In the genomic region with DNA sequence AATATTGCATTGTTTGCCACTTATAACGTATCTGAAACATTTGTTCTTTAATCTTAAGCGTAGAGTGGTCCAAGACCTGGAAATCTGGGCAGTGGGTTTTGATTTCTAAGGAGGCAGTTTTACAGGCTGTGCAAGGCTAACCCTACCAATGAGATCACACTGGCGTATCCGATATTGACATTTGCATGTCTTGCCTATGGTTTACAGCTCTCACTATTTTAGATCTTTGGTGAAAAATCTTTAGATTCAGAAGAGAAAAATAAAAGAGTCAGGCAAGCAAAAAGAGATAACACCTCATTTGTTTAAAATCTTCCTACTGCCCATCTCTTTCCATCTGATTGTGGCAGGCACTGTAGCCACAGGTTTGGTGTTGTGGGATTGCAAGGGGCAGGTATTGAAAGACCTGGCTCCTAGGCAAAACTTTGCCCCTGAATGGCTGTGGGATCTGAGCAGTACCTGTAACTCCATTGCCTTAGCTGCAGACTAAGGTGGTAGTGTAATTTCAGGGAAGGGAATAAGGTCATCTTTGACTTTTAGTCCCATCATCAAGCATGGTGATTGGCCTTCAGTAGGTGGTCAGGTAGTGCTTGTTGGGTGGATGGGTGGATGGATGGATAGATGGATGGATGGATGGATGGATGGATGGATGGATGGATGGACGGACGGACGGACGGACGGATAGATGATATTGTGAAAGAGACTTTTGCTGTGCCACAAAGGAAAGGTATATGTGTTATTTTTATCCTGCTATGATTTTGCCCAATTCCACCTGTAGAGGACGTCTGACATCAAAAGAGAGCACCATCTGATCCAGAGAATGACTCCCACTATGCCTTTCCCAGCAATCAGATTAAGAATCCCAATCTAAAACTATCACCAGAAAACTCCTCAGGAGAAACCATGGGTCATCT, we compare ENCODE assay signal across 10 cellular contexts. TPM values are rescaled to one million over a fixed set of nuclear protein-coding genes. Genes with fewer than 3 reads are reported as not detected.
A peak's percentile ranks its signal among the peaks of the same experiment; 100 is the strongest.
DNase-seq lines count a peak whose midpoint lies in the region; ATAC-seq and TF ChIP-seq lines count a peak whose summit lies in the region.
"Had no signal": no experiment of that assay in that cellular context is flagged by ENCODE, and none has a peak within 500 bp of the region (broad histone marks: within the 10 kb centered on the region; RNA-seq: fewer than 3 reads in every experiment).

No MANE protein-coding gene starts in this region.

- in situ Hi-C loops in IMR-90 (cut with MboI; ENCODE audit: low sequenced_read_pairs), result loop anchor here (5.0 to 10.0 kb wide), 2 partner anchors 162 to 236 kb away; a partner anchor contains a TSS

- H3K27ac Mint-ChIP-seq in central memory CD8-positive, alpha-beta T cell (ENCODE audit: low read depth), result peak overlapping the region; percentile 99
- H3K27ac Mint-ChIP-seq in naive thymus-derived CD8-positive, alpha-beta T cell, result peak overlapping the region; percentile 93 to 99 (median 99)

- no peaks in the 10 kb centered on the region for H3K79me2 ChIP-seq in SK-N-SH (ENCODE audit: insufficient read depth)

- H3K36me3 ChIP-seq in BLaER1 (peaks cover 63% of the 10 kb centered on the region), IMR-90 (ENCODE audit: control insufficient read depth, insufficient read depth, low read length) (peaks cover 4% of the 10 kb centered on the region; the same call in 1 of the 2 replicates), SK-N-SH (replicated peaks in 1 of 2; ENCODE audit: control insufficient read depth in 1 of 2, insufficient read depth in 2 of 2, low read length in 1 of 2) (no peaks in the 10 kb centered on the region)

- no peak overlapping the region for H2BK15ac ChIP-seq in IMR-90 (ENCODE audit: low read depth, low read length)

- no peak for TF ChIP-seq POLR2A in IMR-90 (IDR thresholded peaks at IDR 0.05; ENCODE audit: low read depth, low read length)

- H3K9me3 ChIP-seq in BLaER1 (no peaks in the 10 kb centered on the region), IMR-90 (ENCODE audit: control insufficient read depth, insufficient read depth, low read length) (no peaks in the 10 kb centered on the region), SK-N-SH (no peaks in the 10 kb centered on the region)

- no peak overlapping the region for H3K4ac ChIP-seq in IMR-90 (ENCODE audit: low read depth, low read length)

- no peak overlapping the region for H2BK120ac ChIP-seq in IMR-90 (ENCODE audit: low read depth, low read length)

- no peaks in the 10 kb centered on the region for H3K9me2 ChIP-seq in SK-N-SH

- no peak for TF ChIP-seq RAD21 in IMR-90 (IDR thresholded peaks at IDR 0.05; ENCODE audit: low read length)
- TF ChIP-seq RAD21 in SK-N-SH (IDR thresholded peaks at IDR 0.05; ENCODE audit: low read length), result no peak

- H4K8ac ChIP-seq in IMR-90 (ENCODE audit: low read depth in 2 of 2, low read length in 2 of 2), result no peak overlapping the region

- no peak for DNase-seq in IMR-90
- peak in 1 of 2 donors; percentile 39 for DNase-seq in central memory CD8-positive, alpha-beta T cell (ENCODE audit: low spot score in 2 of 2)
- peak in 5 of 10 donors; percentile 26 to 58 (median 40) for DNase-seq in naive thymus-derived CD8-positive, alpha-beta T cell
- DNase-seq in SK-N-SH, result no peak
- DNase-seq in NCI-H146 treated with DMSO at 0.1 percent for 48 hours (lab: John Stamatoyannopoulos, UW; ENCODE audit: unreplicated experiment), result no peak
- DNase-seq: NCI-H1048, occipital lobe had no signal

- H3K4me3 Mint-ChIP-seq in central memory CD8-positive, alpha-beta T cell, result peak overlapping the region; percentile 86
- peak overlapping the region; percentile 92 to 99 (median 96) for H3K4me3 Mint-ChIP-seq in naive thymus-derived CD8-positive, alpha-beta T cell

- H2AFZ ChIP-seq in IMR-90 (replicated peaks; ENCODE audit: low read length, poor library complexity), result no peak overlapping the region
- H2AFZ ChIP-seq in SK-N-SH (ENCODE audit: low read depth), result no peak overlapping the region

- H4K91ac ChIP-seq in IMR-90 (ENCODE audit: insufficient read depth, low read depth, low read length), result no peak overlapping the region

- peaks cover 74% of the 10 kb centered on the region for H3K4me1 ChIP-seq in BLaER1
- H3K4me1 ChIP-seq in IMR-90 (ENCODE audit: control insufficient read depth, insufficient read depth, low read length), result peaks cover 14% of the 10 kb centered on the region
- H3K4me1 ChIP-seq in SK-N-SH (ENCODE audit: control insufficient read depth in 1 of 2, insufficient read depth in 2 of 2, low read depth in 1 of 2, low read length in 1 of 2), result peaks cover 0 to 8% of the 10 kb centered on the region in 2 experiments; a peak in 1 of 4 replicates

- intact Hi-C loops in IMR-90 (cut with micrococcal nuclease), result loop anchor here (5.0 kb wide), 1 partner anchor 238 kb away; a partner anchor contains a TSS

- H3K4me2 ChIP-seq in BLaER1 (peak overlapping the region; percentile 89), IMR-90 (ENCODE audit: low read depth, low read length) (peak overlapping the region; percentile 94), SK-N-SH (no peak overlapping the region)

- peak overlapping the region; percentile 96 for H3K4me3 ChIP-seq in BLaER1
- peak overlapping the region; percentile 88 for H3K4me3 ChIP-seq in IMR-90 (ENCODE audit: insufficient read depth, low read depth, low read length)
- H3K4me3 ChIP-seq in SK-N-SH (ENCODE audit: low read depth in 2 of 2, low read length in 1 of 2), result no peak overlapping the region

- H3K14ac ChIP-seq in IMR-90 (replicated peaks; ENCODE audit: low read depth, low read length), result no peak overlapping the region

- H3K56ac ChIP-seq in IMR-90 (ENCODE audit: extremely low read depth, insufficient read depth, low read length), result no peak overlapping the region

- H3K9me1 ChIP-seq in IMR-90 (ENCODE audit: insufficient read depth, low read length), result 0 out of 2 replicates have a peak, but pooled peaks cover 5% of the 10 kb centered on the region

- POLR2A ChIA-PET in IMR-90 (lab: Charles Lee; ENCODE audit: unreplicated experiment) (no interaction called here), SK-N-SH (lab: Yijun Ruan, JAX) (no interaction called here)
- POLR2A ChIA-PET in naive thymus-derived CD8-positive, alpha-beta T cell (lab: Charles Lee), result interaction anchor here (0.7 to 2.9 kb wide), 16 partner anchors 8 to 165 kb away, joined by 3 to 77 read pairs (median 8); no protein-coding TSS in a partner anchor

- peaks cover 80% of the 10 kb centered on the region for H3K36me3 Mint-ChIP-seq in central memory CD8-positive, alpha-beta T cell (ENCODE audit: insufficient read depth)
- peaks cover 4 to 38% (median 32%) of the 10 kb centered on the region in 3 donors for H3K36me3 Mint-ChIP-seq in naive thymus-derived CD8-positive, alpha-beta T cell

- no peaks in the 10 kb centered on the region for H3K9me3 Mint-ChIP-seq in central memory CD8-positive, alpha-beta T cell
- H3K9me3 Mint-ChIP-seq in naive thymus-derived CD8-positive, alpha-beta T cell, result no peaks in the 10 kb centered on the region

- H4K5ac ChIP-seq in IMR-90 (ENCODE audit: low read depth, low read length), result no peak overlapping the region; the same call in 1 of the 2 replicates

- no peaks in the 10 kb centered on the region for H3K27me3 ChIP-seq in BLaER1
- H3K27me3 ChIP-seq in IMR-90 (ENCODE audit: control insufficient read depth, insufficient read depth, low read length), result no peaks in the 10 kb centered on the region
- H3K27me3 ChIP-seq in SK-N-SH (ENCODE audit: insufficient read depth), result no peaks in the 10 kb centered on the region; the same call in 1 of the 2 replicates

- no peak overlapping the region for H2BK20ac ChIP-seq in IMR-90 (ENCODE audit: low read depth, low read length)

- dilution Hi-C loops in IMR-90 (cut with HindIII; ENCODE audit: low sequenced_read_pairs, unreplicated experiment), result no loop called here

- peaks cover 72% of the 10 kb centered on the region for H4K20me1 ChIP-seq in BLaER1
- 0 out of 2 replicates have a peak, but pooled peaks cover 6% of the 10 kb centered on the region for H4K20me1 ChIP-seq in IMR-90 (ENCODE audit: insufficient read depth, low read length)
- no peaks in the 10 kb centered on the region for H4K20me1 ChIP-seq in SK-N-SH (ENCODE audit: insufficient read depth)

- H3K9ac ChIP-seq in BLaER1, result peak overlapping the region; percentile 94
- H3K9ac ChIP-seq in IMR-90 (ENCODE audit: low read depth, low read length), result peak overlapping the region; percentile 6; the same call in 1 of the 2 replicates
- H3K9ac ChIP-seq in SK-N-SH, result no peak overlapping the region

- H2AK5ac ChIP-seq in IMR-90 (ENCODE audit: low read depth, low read length), result peak overlapping the region; percentile 23; the same call in 1 of the 2 replicates

- 0 out of 2 replicates have a peak overlapping the region, but pooled peaks have one; percentile 5 for H3K23ac ChIP-seq in IMR-90 (ENCODE audit: low read depth, low read length)

- H2BK5ac ChIP-seq in IMR-90 (ENCODE audit: low read depth, low read length, poor library complexity, severe bottlenecking), result no peak overlapping the region

- ATAC-seq in IMR-90 (ENCODE audit: low read depth) (no peak), HG02623 (IDR thresholded peaks at IDR 0.05; ENCODE audit: unreplicated experiment) (no peak), HG03469 (IDR thresholded peaks at IDR 0.05; ENCODE audit: unreplicated experiment) (no peak)
- ATAC-seq in central memory CD8-positive, alpha-beta T cell (replicated peaks; ENCODE audit: extremely low read depth, poor library complexity, severe bottlenecking), result no peak
- ATAC-seq in naive thymus-derived CD8-positive, alpha-beta T cell, result no peak

- H3K27ac ChIP-seq in BLaER1 (peak overlapping the region; percentile 95), IMR-90 (ENCODE audit: insufficient read depth, low read length) (no peak overlapping the region), SK-N-SH (ENCODE audit: low read depth in 2 of 2, low read length in 1 of 2) (no peak overlapping the region)

- H3K79me1 ChIP-seq in IMR-90 (ENCODE audit: low read depth in 1 of 2, low read length in 2 of 2), result peaks cover 6 to 44% of the 10 kb centered on the region in 2 experiments; a peak in 3 of 4 replicates

- TF ChIP-seq CTCF in IMR-90 (conservative IDR thresholded peaks at IDR 0.05; ENCODE audit: low read depth, low read length) (no peak), SK-N-SH (IDR thresholded peaks at IDR 0.05) (no peak)

- WGBS in IMR-90 (ENCODE audit: extremely low coverage in 2 of 2, insufficient read length in 1 of 2), 2 experiments, result 20% methylated on average over 1 of the region's 10 CpGs; no CpG with 5 or more reads in 1 of the 2 experiments
- WGBS in SK-N-SH (ENCODE audit: low lambda C conversion rate), result 63% methylated on average over 10 of the region's 10 CpGs

- peaks cover 78% of the 10 kb centered on the region for H3K4me1 Mint-ChIP-seq in central memory CD8-positive, alpha-beta T cell
- peaks cover 45 to 76% (median 71%) of the 10 kb centered on the region in 4 donors for H3K4me1 Mint-ChIP-seq in naive thymus-derived CD8-positive, alpha-beta T cell

- H3F3A ChIP-seq in SK-N-SH (replicated peaks; ENCODE audit: insufficient read depth), result peaks cover 13% of the 10 kb centered on the region

- TSS peak; percentile 46 for BruUV-seq in IMR-90 (replicated peaks; lab: Mats Ljungman, UMichigan)

- TF ChIP-seq EP300 in SK-N-SH (IDR thresholded peaks at IDR 0.05; ENCODE audit: borderline replicate concordance in 1 of 2, low read depth in 1 of 2, low read length in 1 of 2), result no peak

- CTCF ChIA-PET in IMR-90 (lab: Yijun Ruan, JAX), result interaction anchor here (1.3 to 2.1 kb wide), 2 partner anchors 76 to 161 kb away, joined by 4 to 10 read pairs; no protein-coding TSS in a partner anchor
- CTCF ChIA-PET in SK-N-SH (lab: Yijun Ruan, JAX), result no interaction called here

- H2AK9ac ChIP-seq in IMR-90 (replicated peaks; ENCODE audit: low read depth, low read length, poor library complexity), result no peak overlapping the region

- no peaks in the 10 kb centered on the region for H3K27me3 Mint-ChIP-seq in central memory CD8-positive, alpha-beta T cell
- no peaks in the 10 kb centered on the region for H3K27me3 Mint-ChIP-seq in naive thymus-derived CD8-positive, alpha-beta T cell

- peak overlapping the region; percentile 54; the same call in 1 of the 2 replicates for H3K18ac ChIP-seq in IMR-90 (ENCODE audit: low read depth, low read length)

RNA-seq across cellular contexts. Expression of a gene that starts 1.9 kb away (rescaled TPM):
- total RNA-seq in IMR-90 (2012; rRNA removed), result 4.4 and 5.0 TPM in 2 replicates
- polyA plus RNA-seq in IMR-90 (2012; rRNA removed) (12.6 and 14.2 TPM in 2 replicates), SK-N-SH (2012; rRNA removed) (1.0 and 1.1 TPM in 2 replicates)
- 3.5 and 6.8 TPM in 2 replicates for polyA plus RNA-seq in IMR-90 (2012; cell fraction: cytosol; rRNA removed)
- 29.5 and 108 TPM in 2 replicates for polyA plus RNA-seq in IMR-90 (2012; cell fraction: nucleus; rRNA removed; ENCODE audit: low replicate concordance)
- 100 to 1,000 TPM; 108 to 114 TPM for total RNA-seq in naive thymus-derived CD8-positive, alpha-beta T cell
- polyA plus RNA-seq in naive thymus-derived CD8-positive, alpha-beta T cell, result 100 to 1,000 TPM in 1 of 3 donors, 10 to 100 TPM in 2; 61.5 to 139 (median 84.3) TPM
- 0.42 and 0.45 TPM in 2 replicates for polyA plus RNA-seq in SK-N-SH (2012; cell fraction: cytosol; rRNA removed)
- polyA plus RNA-seq in SK-N-SH (2012; cell fraction: nucleus; rRNA removed), result 2.4 and 3.2 TPM in 2 replicates

Comparison
In these comparisons a context has a peak if more than half of its experiments do, and no peak if none do; other contexts are left out.
1. H3K4me3 ChIP-seq: peak in BLaER1 (single experiment) and IMR-90 (single experiment); none in SK-N-SH (0 of 2).